Comparison of ENCODE assay signal across 11 cellular contexts in the genomic region with DNA sequence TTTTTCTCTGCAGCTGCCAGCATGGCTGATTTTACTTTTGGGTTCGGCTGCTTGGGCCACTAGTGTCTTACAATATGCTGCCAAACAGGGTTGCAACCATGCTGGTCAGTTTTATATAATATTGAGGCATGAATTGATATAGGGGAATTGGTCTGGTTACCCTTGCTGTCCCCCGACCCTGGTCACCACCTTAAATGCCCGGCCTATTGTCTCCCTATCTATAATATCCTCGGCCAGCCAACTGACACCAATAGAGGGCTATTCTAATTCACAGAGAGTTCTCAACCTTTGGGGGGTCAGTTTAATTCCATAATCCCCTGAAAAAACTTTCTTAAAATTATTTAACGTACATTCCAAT. TPM values are rescaled to one million over a fixed set of nuclear protein-coding genes. Genes with fewer than 3 reads are reported as not detected.
DNase-seq lines count a peak whose midpoint lies in the region; ATAC-seq and TF ChIP-seq lines count a peak whose summit lies in the region.
"Had no signal": no experiment of that assay in that cellular context is flagged by ENCODE, and none has a peak within 500 bp of the region (broad histone marks: within the 10 kb centered on the region; RNA-seq: fewer than 3 reads in every experiment).

No MANE protein-coding gene starts in this region.

- intact Hi-C loops in Calu3 (cut with micrococcal nuclease; ENCODE audit: unreplicated experiment) (loop anchor here (5.0 to 10.0 kb wide), 2 partner anchors 116 to 361 kb away; no protein-coding TSS in a partner anchor), Right ventricle myocardium inferior (cut with DNase I) (no loop called here)

- 69% methylated on average over 5 of the region's 5 CpGs for WGBS in hepatocyte (ENCODE audit: low lambda C conversion rate, missing lambda C conversion rate)

- no peak overlapping the region for H2AFZ ChIP-seq in hepatocyte

- no TSS peak for BruUV-seq in Calu3 (replicated peaks; lab: Mats Ljungman, UMichigan)

- no peak overlapping the region for H3K9ac ChIP-seq in rectal smooth muscle tissue (ENCODE audit: low read length)

- peak overlapping the region; percentile 75 for H3K27ac Mint-ChIP-seq in Calu3 (ENCODE audit: unreplicated experiment)

- H3K27me3 Mint-ChIP-seq in Calu3 (ENCODE audit: unreplicated experiment), result no peaks in the 10 kb centered on the region

- ATAC-seq in Right ventricle myocardium inferior, result no peak
- ATAC-seq in GM18870 (IDR thresholded peaks at IDR 0.05; ENCODE audit: unreplicated experiment), result no peak

- H3K9me3 Mint-ChIP-seq in Calu3 (ENCODE audit: low read depth, unreplicated experiment), result no peaks in the 10 kb centered on the region

- H3K27me3 ChIP-seq in Peyer's patch (no peaks in the 10 kb centered on the region), hepatocyte (no peaks in the 10 kb centered on the region), rectal smooth muscle tissue (ENCODE audit: control insufficient read depth, insufficient read depth, low read length) (no peaks in the 10 kb centered on the region)
- H3K27me3 ChIP-seq: right atrium auricular region had no signal

- no peaks in the 10 kb centered on the region for H4K20me1 ChIP-seq in hepatocyte (ENCODE audit: insufficient read depth, poor library complexity, severe bottlenecking)

- H3K4me3 Mint-ChIP-seq in Calu3 (ENCODE audit: low read depth, unreplicated experiment), result peak overlapping the region; percentile 54
- H3K4me3 Mint-ChIP-seq: H9 had no signal

- peaks cover 15% of the 10 kb centered on the region for H3K36me3 Mint-ChIP-seq in Calu3 (ENCODE audit: insufficient read depth, unreplicated experiment)

- no peak for TF ChIP-seq POLR2A in Peyer's patch (IDR thresholded peaks at IDR 0.05)

- TF ChIP-seq CTCF in Calu3 (IDR thresholded peaks at IDR 0.05; ENCODE audit: unreplicated experiment) (no peak), Peyer's patch (IDR thresholded peaks at IDR 0.05) (no peak), hepatocyte (IDR thresholded peaks at IDR 0.05; ENCODE audit: poor library complexity) (no peak)

- peak overlapping the region; percentile 66 for H3K4me2 ChIP-seq in hepatocyte

- peaks cover 14% of the 10 kb centered on the region for H3K4me1 Mint-ChIP-seq in Calu3 (ENCODE audit: low read depth, unreplicated experiment)

- H3K27ac ChIP-seq in Peyer's patch (peak overlapping the region in 3 of 4 donors; percentile 64 to 92 (median 87)), hepatocyte (peak overlapping the region; percentile 97), rectal smooth muscle tissue (ENCODE audit: low read depth, low read length) (no peak overlapping the region)
- H3K27ac ChIP-seq: right atrium auricular region had no signal

- H3K79me2 ChIP-seq in hepatocyte, result peaks cover 28% of the 10 kb centered on the region

- H3K4me1 ChIP-seq in Peyer's patch (peaks cover 0 to 28% (median 0%) of the 10 kb centered on the region in 4 donors), hepatocyte (ENCODE audit: insufficient read depth) (peaks cover 47% of the 10 kb centered on the region), rectal smooth muscle tissue (ENCODE audit: control insufficient read depth, insufficient read depth, low read length) (no peaks in the 10 kb centered on the region)
- H3K4me1 ChIP-seq: right atrium auricular region had no signal

- H3K36me3 ChIP-seq in Peyer's patch (no peaks in the 10 kb centered on the region), hepatocyte (replicated peaks; ENCODE audit: insufficient read depth, low read depth) (no peaks in the 10 kb centered on the region), rectal smooth muscle tissue (ENCODE audit: control insufficient read depth, insufficient read depth, low read length) (no peaks in the 10 kb centered on the region)
- H3K36me3 ChIP-seq: right atrium auricular region had no signal

- H3K9me2 ChIP-seq in hepatocyte (replicated peaks; ENCODE audit: insufficient read depth), result no peaks in the 10 kb centered on the region

- DNase-seq in Calu3, result no peak
- DNase-seq in Peyer's patch, result no peak
- no peak for DNase-seq in hepatocyte (ENCODE audit: low spot score)
- DNase-seq in Right ventricle myocardium inferior (ENCODE audit: missing footprints), result no peak
- DNase-seq in 8988T, result no peak
- DNase-seq: effector CD8-positive, alpha-beta T cell; stimulated activated CD4-positive, alpha-beta T cell treated with anti-CD3 and anti-CD28 coated beads, Interleukin-4, amount 100 ng/mL, for 4 hours had no signal

- H3K4me3 ChIP-seq in Peyer's patch (peak overlapping the region in 3 of 4 donors; percentile 15 to 49 (median 42)), hepatocyte (no peak overlapping the region), rectal smooth muscle tissue (ENCODE audit: low read length) (peak overlapping the region; percentile 17)
- H3K4me3 ChIP-seq: right atrium auricular region had no signal

- CTCF ChIA-PET in Calu3 (lab: Charles Lee), result interaction anchor here (0.6 to 1.5 kb wide), 5 partner anchors 27 to 946 kb away, joined by 3 to 4 read pairs (median 3); no protein-coding TSS in a partner anchor

- no peaks in the 10 kb centered on the region for H3K9me3 ChIP-seq in Peyer's patch
- H3K9me3 ChIP-seq in hepatocyte (ENCODE audit: low read depth), result no peaks in the 10 kb centered on the region
- H3K9me3 ChIP-seq: right atrium auricular region had no signal

RNA-seq across cellular contexts. Expression of a gene that starts 28.7 kb away (rescaled TPM):
- total RNA-seq in Calu3 (2022) (1.9 and 2.4 TPM in 2 replicates), Peyer's patch (10 to 100 TPM in 3 of 4 donors, 1 to 10 TPM in 1; 8.3 to 67.3 (median 44.1) TPM), hepatocyte (69.8 and 72.5 TPM in 2 replicates), Right ventricle myocardium inferior (not detected)
- polyA plus RNA-seq in hepatocyte, result 30.8 and 42.1 TPM in 2 replicates
- total RNA-seq: H9, right atrium auricular region had no signal
